22 cellular contexts compared by ENCODE assay signal in the genomic region with DNA sequence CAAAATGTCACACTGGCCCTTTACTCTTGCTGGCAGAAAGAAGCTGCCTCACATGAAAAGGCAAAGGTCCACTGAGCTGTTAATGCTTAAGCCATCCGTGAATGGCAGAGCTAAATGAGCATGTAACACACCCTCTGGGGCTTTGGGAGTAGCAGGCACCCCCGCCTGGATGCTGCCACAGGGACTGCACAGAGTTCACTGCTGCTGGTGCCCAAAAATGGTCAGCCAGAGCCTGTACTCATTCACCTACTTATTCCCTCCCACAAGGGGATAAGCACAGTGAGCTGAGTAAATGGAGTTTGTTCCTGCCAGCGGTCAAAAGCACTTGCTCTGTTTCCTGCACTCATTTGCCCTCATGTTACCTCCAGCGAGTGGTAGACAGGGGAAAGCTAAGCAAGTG.
"Had no signal": no experiment of that assay in that cellular context is flagged by ENCODE, and none has a peak within 500 bp of the region (broad histone marks: within the 10 kb centered on the region; RNA-seq: fewer than 3 reads in every experiment).

No MANE protein-coding gene starts in this region.

- DNase-seq: activated CD4-positive, alpha-beta T cell treated with anti-CD3 and anti-CD28 coated beads for 4 hours; activated CD4-positive, alpha-beta T cell treated with anti-CD3 and anti-CD28 coated beads, Interleukin-2, amount 50 U/mL, for 4 hours; activated effector memory CD4-positive, alpha-beta T cell treated with Interleukin-2 at 50 U/mL for 16 hours; activated naive CD4-positive, alpha-beta T cell treated with Interleukin-2 at 50 U/mL for 16 hours; anterior cingulate cortex; colonic mucosa; dorsolateral prefrontal cortex; foreskin keratinocyte; heart left ventricle; hypothalamus; left cardiac atrium; mammary epithelial cell; naive B cell; occipital lobe; psoas muscle; spleen; stimulated activated CD4-positive, alpha-beta T cell treated with anti-CD3 and anti-CD28 coated beads, Interleukin-2, amount 100 ng/mL, for 48 hours; stimulated activated naive CD4-positive, alpha-beta T cell treated with Interleukin-2 at 50 U/mL for 16 hours; T-helper 1 cell had no signal

- H3K4me3 ChIP-seq: colonic mucosa, dorsolateral prefrontal cortex, heart left ventricle, psoas muscle, right atrium auricular region, spleen, tibial nerve had no signal

- ATAC-seq: esophagus mucosa, foreskin keratinocyte, heart left ventricle, left cardiac atrium, psoas muscle had no signal
